In the genomic region with DNA sequence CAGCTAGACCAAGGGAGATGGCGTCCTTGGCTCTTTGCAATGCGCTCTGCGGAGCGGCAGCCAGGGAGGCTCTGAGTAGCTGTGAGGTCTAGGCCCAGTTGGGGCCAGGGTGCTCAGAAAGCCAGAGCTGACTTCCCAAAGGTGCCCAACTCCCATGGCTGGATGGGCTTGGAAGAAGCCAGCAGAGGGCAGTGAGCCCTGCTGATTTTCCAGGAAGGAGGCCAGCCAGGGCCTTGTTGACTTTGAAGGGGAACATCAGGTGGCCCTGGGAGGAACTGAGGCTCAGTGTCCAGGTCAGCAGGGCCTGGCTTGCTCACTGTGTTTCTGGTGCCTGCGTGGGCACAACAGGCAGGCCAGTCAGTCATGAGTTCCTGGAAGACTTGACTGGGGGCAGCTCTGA, we compare ENCODE assay signal across 9 cellular contexts. TPM values are rescaled to one million over a fixed set of nuclear protein-coding genes. Genes with fewer than 3 reads are reported as not detected.
DNase-seq lines count a peak whose midpoint lies in the region; TF ChIP-seq lines count a peak whose summit lies in the region.
"Had no signal": no experiment of that assay in that cellular context is flagged by ENCODE, and none has a peak within 500 bp of the region (broad histone marks: within the 10 kb centered on the region; RNA-seq: fewer than 3 reads in every experiment).

No MANE protein-coding gene starts in this region.

- H3K36me3 ChIP-seq in Caco-2 (ENCODE audit: control insufficient read depth, insufficient read depth, low read length), result no peaks in the 10 kb centered on the region
- no peaks in the 10 kb centered on the region for H3K36me3 ChIP-seq in Loucy (ENCODE audit: insufficient read depth, low read length)

- no peaks in the 10 kb centered on the region for H3K36me3 Mint-ChIP-seq in Caco-2 (ENCODE audit: insufficient read depth, unreplicated experiment)
- no peaks in the 10 kb centered on the region for H3K36me3 Mint-ChIP-seq in nephron (ENCODE audit: low read depth)

- H3K4me3 ChIP-seq in Caco-2 (ENCODE audit: low read depth, low read length) (no peak overlapping the region), Loucy (ENCODE audit: low read length, poor library complexity, severe bottlenecking) (no peak overlapping the region), epithelial cell of esophagus (ENCODE audit: low read length) (no peak overlapping the region)

- CTCF ChIA-PET in Caco-2 (lab: Charles Lee), result no interaction called here

- H3K4me3 Mint-ChIP-seq in Caco-2 (ENCODE audit: unreplicated experiment) (no peak overlapping the region), nephron (no peak overlapping the region)

- TF ChIP-seq CTCF in Caco-2 (IDR thresholded peaks at IDR 0.05; ENCODE audit: insufficient read depth in 1 of 2, low read depth in 1 of 2, low read length in 1 of 2, severe bottlenecking in 1 of 2, unreplicated experiment in 1 of 2) (peak; percentile 10 to 37), Loucy (conservative IDR thresholded peaks at IDR 0.05; ENCODE audit: low read length) (0 out of 2 replicates have a peak, but pooled peaks have one; percentile 16), epithelial cell of esophagus (IDR thresholded peaks at IDR 0.05; ENCODE audit: insufficient read depth, low read depth, low read length, missing control alignments) (peak; percentile 49), nephron (IDR thresholded peaks at IDR 0.05; ENCODE audit: unreplicated experiment in 3 of 3) (peak in 2 of 3 experiments; percentile 16 to 30)

- no peaks in the 10 kb centered on the region for H4K20me1 ChIP-seq in Loucy (ENCODE audit: insufficient read depth, low read length, poor library complexity, severe bottlenecking)

- H2AFZ ChIP-seq in Loucy (ENCODE audit: low read length), result no peak overlapping the region

- POLR2A ChIA-PET in Caco-2 (lab: Charles Lee), result no interaction called here

- no TSS peak for BruUV-seq in Caco-2 (replicated peaks; lab: Mats Ljungman, UMichigan)

- H3K9me3 Mint-ChIP-seq in Caco-2 (ENCODE audit: unreplicated experiment) (no peaks in the 10 kb centered on the region), nephron (no peaks in the 10 kb centered on the region)
- H3K9me3 Mint-ChIP-seq: activated T-helper 2 cell treated with anti-CD3 and anti-CD28 coated beads, Interferon-gamma antibody, Interleukin-2, Interleukin-4, amounts not matched to agents 10 μg/mL and 5 μg/mL and 100 μg/mL, durations not matched to agents 14 hours and 24 hours and 36 hours had no signal

- H3K27me3 Mint-ChIP-seq in Caco-2 (ENCODE audit: insufficient read depth, unreplicated experiment) (peaks cover 3% of the 10 kb centered on the region), nephron (ENCODE audit: low read depth) (peaks cover 34% of the 10 kb centered on the region)

- H3K4me1 Mint-ChIP-seq in Caco-2 (ENCODE audit: low read depth, unreplicated experiment) (no peaks in the 10 kb centered on the region), nephron (peaks cover 18% of the 10 kb centered on the region)

- H3K27me3 ChIP-seq in Caco-2 (replicated peaks; ENCODE audit: control insufficient read depth, insufficient read depth, low read length) (no peaks in the 10 kb centered on the region), Loucy (ENCODE audit: insufficient read depth, low read length, poor library complexity, severe bottlenecking) (no peaks in the 10 kb centered on the region)

- H3F3A ChIP-seq in Loucy (ENCODE audit: low read depth), result no peaks in the 10 kb centered on the region

- no peak overlapping the region for H3K9ac ChIP-seq in Loucy (ENCODE audit: low read depth, low read length, poor library complexity, severe bottlenecking)

- peaks cover 4% of the 10 kb centered on the region; the same call in 1 of the 2 replicates for H3K4me1 ChIP-seq in Caco-2
- H3K4me1 ChIP-seq in Loucy (ENCODE audit: insufficient read depth, low read length, poor library complexity, severe bottlenecking), result peaks cover 4% of the 10 kb centered on the region

- intact Hi-C loops in Caco-2 (cut with micrococcal nuclease; ENCODE audit: unreplicated experiment), result loop anchor here (10.0 kb wide), 1 partner anchor 279 kb away; a partner anchor contains a TSS

- H3K9me3 ChIP-seq in Caco-2, result no peaks in the 10 kb centered on the region
- no peaks in the 10 kb centered on the region for H3K9me3 ChIP-seq in Loucy (ENCODE audit: insufficient read depth, low read depth, low read length)

- H3K9me2 ChIP-seq in Loucy (replicated peaks; ENCODE audit: low read depth, low read length), result no peaks in the 10 kb centered on the region

- H3K79me2 ChIP-seq in Loucy (ENCODE audit: insufficient read depth, low read length), result no peaks in the 10 kb centered on the region

- no peak overlapping the region for H3K27ac Mint-ChIP-seq in Caco-2 (ENCODE audit: unreplicated experiment)
- H3K27ac Mint-ChIP-seq in nephron, result no peak overlapping the region
- H3K27ac Mint-ChIP-seq: activated T-helper 2 cell treated with anti-CD3 and anti-CD28 coated beads, Interferon-gamma antibody, Interleukin-2, Interleukin-4, amounts not matched to agents 10 μg/mL and 5 μg/mL and 100 μg/mL, durations not matched to agents 14 hours and 24 hours and 36 hours had no signal

- DNase-seq in Caco-2 (peak in 1 of 2 experiments; percentile 24), epithelial cell of esophagus (ENCODE audit: low read depth) (peak; percentile 45), NOMO-1 treated with dmso at 0.1 percent for 144 hours (lab: John Stamatoyannopoulos, UW; ENCODE audit: unreplicated experiment) (no peak), NCI-H1417 treated with DMSO at 0.1 percent for 48 hours (lab: John Stamatoyannopoulos, UW) (no peak), DMS114 treated with DMSO at 0.1 percent for 48 hours (lab: John Stamatoyannopoulos, UW; ENCODE audit: unreplicated experiment) (no peak), middle frontal gyrus (ENCODE audit: extremely low spot score, low spot score) (no peak)

- H3K4me2 ChIP-seq in Loucy (ENCODE audit: low read depth, low read length, poor library complexity, severe bottlenecking), result no peak overlapping the region

RNA-seq across cellular contexts. Expression of a gene that starts 27.1 kb away (rescaled TPM):
- not detected in 2 replicates for total RNA-seq in Caco-2 (2022)
- total RNA-seq: activated T-helper 2 cell treated with anti-CD3 and anti-CD28 coated beads, Interferon-gamma antibody, Interleukin-2, Interleukin-4, amounts not matched to agents 10 μg/mL and 5 μg/mL and 100 μg/mL, durations not matched to agents 14 hours and 24 hours and 36 hours had no signal
